Comparison of ENCODE assay signal across 1 cellular context in genomic region chr5:111092062-111092853, GRCh38.
TF ChIP-seq lines count a peak whose summit lies in the region.

TSS of gene WDR36 (plus strand) at chr5:111092348. CDS start at chr5:111092457, 109 bp downstream.

TF ChIP-seq in WTC11, 78 proteins besides CTCF, POLR2A, EP300 and RAD21 (continued from another document and continues in another):
- TF ChIP-seq, protein P1, sequence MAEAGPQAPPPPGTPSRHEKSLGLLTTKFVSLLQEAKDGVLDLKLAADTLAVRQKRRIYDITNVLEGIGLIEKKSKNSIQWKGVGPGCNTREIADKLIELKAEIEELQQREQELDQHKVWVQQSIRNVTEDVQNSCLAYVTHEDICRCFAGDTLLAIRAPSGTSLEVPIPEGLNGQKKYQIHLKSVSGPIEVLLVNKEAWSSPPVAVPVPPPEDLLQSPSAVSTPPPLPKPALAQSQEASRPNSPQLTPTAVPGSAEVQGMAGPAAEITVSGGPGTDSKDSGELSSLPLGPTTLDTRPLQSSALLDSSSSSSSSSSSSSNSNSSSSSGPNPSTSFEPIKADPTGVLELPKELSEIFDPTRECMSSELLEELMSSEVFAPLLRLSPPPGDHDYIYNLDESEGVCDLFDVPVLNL (CRISPR knock-in tag; IDR thresholded peaks at IDR 0.05; ENCODE audit: borderline replicate concordance, low read depth): peak; percentile 93
- TF ChIP-seq CREM (CRISPR knock-in tag; IDR thresholded peaks at IDR 0.05) (peak; percentile 96), CREB1 (CRISPR knock-in tag; IDR thresholded peaks at IDR 0.05) (peak; percentile 99), JUN (CRISPR knock-in tag; IDR thresholded peaks at IDR 0.05) (peak; percentile 97; the same call in 1 of the 2 replicates), ZBTB21 (CRISPR knock-in tag; IDR thresholded peaks at IDR 0.05; ENCODE audit: borderline replicate concordance) (peak; percentile 97), AR (CRISPR knock-in tag; IDR thresholded peaks at IDR 0.05) (no peak), HMGXB4 (CRISPR knock-in tag; IDR thresholded peaks at IDR 0.05) (peak; percentile 90), ATF1 (CRISPR knock-in tag; IDR thresholded peaks at IDR 0.05) (peak; percentile 99), FOXJ3 (CRISPR knock-in tag; IDR thresholded peaks at IDR 0.05; ENCODE audit: borderline replicate concordance) (peak; percentile 95), AFF4 (CRISPR knock-in tag; IDR thresholded peaks at IDR 0.05; ENCODE audit: borderline replicate concordance) (peak; percentile 100), ZNF416 (CRISPR knock-in tag; IDR thresholded peaks at IDR 0.05) (peak; percentile 51; the same call in 1 of the 2 replicates), NR3C1 (CRISPR knock-in tag; conservative IDR thresholded peaks at IDR 0.05; ENCODE audit: low read depth) (peak; percentile 98), ZNF671 (CRISPR knock-in tag; IDR thresholded peaks at IDR 0.05) (no peak), SOX15 (CRISPR knock-in tag; IDR thresholded peaks at IDR 0.05) (no peak), ZBTB43 (CRISPR knock-in tag; IDR thresholded peaks at IDR 0.05) (peak; percentile 99), MXD4 (CRISPR knock-in tag; IDR thresholded peaks at IDR 0.05; ENCODE audit: borderline replicate concordance) (no peak), OVOL2 (CRISPR knock-in tag; IDR thresholded peaks at IDR 0.05; ENCODE audit: borderline replicate concordance) (no peak), ESRRA (CRISPR knock-in tag; IDR thresholded peaks at IDR 0.05; ENCODE audit: borderline replicate concordance) (peak; percentile 98), ZNF423 (CRISPR knock-in tag; IDR thresholded peaks at IDR 0.05) (peak; percentile 22; the same call in 1 of the 2 replicates), JAZF1 (CRISPR knock-in tag; IDR thresholded peaks at IDR 0.05) (no peak)
- TF ChIP-seq, protein P2, sequence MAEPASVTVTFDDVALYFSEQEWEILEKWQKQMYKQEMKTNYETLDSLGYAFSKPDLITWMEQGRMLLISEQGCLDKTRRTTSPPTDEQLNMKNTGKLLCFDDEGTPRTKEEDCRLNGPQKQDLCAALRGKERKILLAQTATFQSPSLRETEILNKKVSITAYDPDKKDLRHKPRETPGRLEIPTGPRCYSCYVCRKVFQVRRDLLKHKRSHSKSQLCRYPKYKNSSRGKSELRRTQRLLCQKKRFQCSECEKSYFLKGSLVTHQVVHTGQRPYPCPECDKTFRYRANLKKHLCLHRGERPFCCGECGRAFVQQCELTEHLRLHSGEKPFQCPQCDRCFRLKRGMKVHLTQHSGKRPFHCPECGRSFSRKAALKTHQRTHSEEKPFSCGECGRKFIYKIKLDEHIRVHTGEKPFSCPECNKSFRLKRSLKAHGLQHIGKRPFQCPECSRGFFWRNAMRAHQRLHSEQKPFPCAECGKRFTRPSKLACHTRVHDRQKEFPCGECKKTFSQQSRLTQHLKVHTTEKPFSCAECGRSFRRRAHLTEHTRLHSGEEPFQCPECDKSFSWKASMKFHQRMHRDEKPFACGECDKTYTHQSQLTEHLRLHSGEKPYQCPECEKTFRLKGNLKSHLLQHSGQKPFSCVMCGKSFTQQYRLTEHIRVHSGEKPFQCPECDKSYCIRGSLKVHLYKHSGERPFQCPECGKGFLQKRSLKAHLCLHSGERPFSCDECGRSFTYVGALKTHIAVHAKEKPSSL (CRISPR knock-in tag; conservative IDR thresholded peaks at IDR 0.05): no peak
- TF ChIP-seq, protein P3, sequence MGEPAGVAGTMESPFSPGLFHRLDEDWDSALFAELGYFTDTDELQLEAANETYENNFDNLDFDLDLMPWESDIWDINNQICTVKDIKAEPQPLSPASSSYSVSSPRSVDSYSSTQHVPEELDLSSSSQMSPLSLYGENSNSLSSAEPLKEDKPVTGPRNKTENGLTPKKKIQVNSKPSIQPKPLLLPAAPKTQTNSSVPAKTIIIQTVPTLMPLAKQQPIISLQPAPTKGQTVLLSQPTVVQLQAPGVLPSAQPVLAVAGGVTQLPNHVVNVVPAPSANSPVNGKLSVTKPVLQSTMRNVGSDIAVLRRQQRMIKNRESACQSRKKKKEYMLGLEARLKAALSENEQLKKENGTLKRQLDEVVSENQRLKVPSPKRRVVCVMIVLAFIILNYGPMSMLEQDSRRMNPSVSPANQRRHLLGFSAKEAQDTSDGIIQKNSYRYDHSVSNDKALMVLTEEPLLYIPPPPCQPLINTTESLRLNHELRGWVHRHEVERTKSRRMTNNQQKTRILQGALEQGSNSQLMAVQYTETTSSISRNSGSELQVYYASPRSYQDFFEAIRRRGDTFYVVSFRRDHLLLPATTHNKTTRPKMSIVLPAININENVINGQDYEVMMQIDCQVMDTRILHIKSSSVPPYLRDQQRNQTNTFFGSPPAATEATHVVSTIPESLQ (CRISPR knock-in tag; IDR thresholded peaks at IDR 0.05): no peak
- TF ChIP-seq, protein P4, sequence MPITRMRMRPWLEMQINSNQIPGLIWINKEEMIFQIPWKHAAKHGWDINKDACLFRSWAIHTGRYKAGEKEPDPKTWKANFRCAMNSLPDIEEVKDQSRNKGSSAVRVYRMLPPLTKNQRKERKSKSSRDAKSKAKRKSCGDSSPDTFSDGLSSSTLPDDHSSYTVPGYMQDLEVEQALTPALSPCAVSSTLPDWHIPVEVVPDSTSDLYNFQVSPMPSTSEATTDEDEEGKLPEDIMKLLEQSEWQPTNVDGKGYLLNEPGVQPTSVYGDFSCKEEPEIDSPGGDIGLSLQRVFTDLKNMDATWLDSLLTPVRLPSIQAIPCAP (CRISPR knock-in tag; IDR thresholded peaks at IDR 0.05): peak; percentile 99
- TF ChIP-seq, protein P5, sequence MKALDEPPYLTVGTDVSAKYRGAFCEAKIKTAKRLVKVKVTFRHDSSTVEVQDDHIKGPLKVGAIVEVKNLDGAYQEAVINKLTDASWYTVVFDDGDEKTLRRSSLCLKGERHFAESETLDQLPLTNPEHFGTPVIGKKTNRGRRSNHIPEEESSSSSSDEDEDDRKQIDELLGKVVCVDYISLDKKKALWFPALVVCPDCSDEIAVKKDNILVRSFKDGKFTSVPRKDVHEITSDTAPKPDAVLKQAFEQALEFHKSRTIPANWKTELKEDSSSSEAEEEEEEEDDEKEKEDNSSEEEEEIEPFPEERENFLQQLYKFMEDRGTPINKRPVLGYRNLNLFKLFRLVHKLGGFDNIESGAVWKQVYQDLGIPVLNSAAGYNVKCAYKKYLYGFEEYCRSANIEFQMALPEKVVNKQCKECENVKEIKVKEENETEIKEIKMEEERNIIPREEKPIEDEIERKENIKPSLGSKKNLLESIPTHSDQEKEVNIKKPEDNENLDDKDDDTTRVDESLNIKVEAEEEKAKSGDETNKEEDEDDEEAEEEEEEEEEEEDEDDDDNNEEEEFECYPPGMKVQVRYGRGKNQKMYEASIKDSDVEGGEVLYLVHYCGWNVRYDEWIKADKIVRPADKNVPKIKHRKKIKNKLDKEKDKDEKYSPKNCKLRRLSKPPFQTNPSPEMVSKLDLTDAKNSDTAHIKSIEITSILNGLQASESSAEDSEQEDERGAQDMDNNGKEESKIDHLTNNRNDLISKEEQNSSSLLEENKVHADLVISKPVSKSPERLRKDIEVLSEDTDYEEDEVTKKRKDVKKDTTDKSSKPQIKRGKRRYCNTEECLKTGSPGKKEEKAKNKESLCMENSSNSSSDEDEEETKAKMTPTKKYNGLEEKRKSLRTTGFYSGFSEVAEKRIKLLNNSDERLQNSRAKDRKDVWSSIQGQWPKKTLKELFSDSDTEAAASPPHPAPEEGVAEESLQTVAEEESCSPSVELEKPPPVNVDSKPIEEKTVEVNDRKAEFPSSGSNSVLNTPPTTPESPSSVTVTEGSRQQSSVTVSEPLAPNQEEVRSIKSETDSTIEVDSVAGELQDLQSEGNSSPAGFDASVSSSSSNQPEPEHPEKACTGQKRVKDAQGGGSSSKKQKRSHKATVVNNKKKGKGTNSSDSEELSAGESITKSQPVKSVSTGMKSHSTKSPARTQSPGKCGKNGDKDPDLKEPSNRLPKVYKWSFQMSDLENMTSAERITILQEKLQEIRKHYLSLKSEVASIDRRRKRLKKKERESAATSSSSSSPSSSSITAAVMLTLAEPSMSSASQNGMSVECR (CRISPR knock-in tag; IDR thresholded peaks at IDR 0.05; ENCODE audit: borderline replicate concordance): peak; percentile 99
- TF ChIP-seq, protein P6, sequence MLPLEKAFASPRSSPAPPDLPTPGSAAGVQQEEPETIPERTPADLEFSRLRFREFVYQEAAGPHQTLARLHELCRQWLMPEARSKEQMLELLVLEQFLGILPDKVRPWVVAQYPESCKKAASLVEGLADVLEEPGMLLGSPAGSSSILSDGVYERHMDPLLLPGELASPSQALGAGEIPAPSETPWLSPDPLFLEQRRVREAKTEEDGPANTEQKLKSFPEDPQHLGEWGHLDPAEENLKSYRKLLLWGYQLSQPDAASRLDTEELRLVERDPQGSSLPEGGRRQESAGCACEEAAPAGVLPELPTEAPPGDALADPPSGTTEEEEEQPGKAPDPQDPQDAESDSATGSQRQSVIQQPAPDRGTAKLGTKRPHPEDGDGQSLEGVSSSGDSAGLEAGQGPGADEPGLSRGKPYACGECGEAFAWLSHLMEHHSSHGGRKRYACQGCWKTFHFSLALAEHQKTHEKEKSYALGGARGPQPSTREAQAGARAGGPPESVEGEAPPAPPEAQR (CRISPR knock-in tag; IDR thresholded peaks at IDR 0.05): peak; percentile 36; the same call in 1 of the 2 replicates
